In genomic region chr14:101128478-101129450, GRCh38 we compare ENCODE assay signal across 2 cellular contexts.
TF ChIP-seq lines count a peak whose summit lies in the region.

No MANE protein-coding gene starts in this region.

TF ChIP-seq in SK-N-SH, 30 proteins besides CTCF, POLR2A, EP300 and RAD21 (continued from another document):
- no peak for TF ChIP-seq ZBTB33 (IDR thresholded peaks at IDR 0.05; ENCODE audit: borderline replicate concordance, low read depth)
- TF ChIP-seq GATA2 (CRISPR knock-in tag; IDR thresholded peaks at IDR 0.05), result no peak
- TF ChIP-seq TAF1 (IDR thresholded peaks at IDR 0.05; ENCODE audit: borderline replicate concordance, low read depth, low read length), result no peak
- TF ChIP-seq FOXJ3 (CRISPR knock-in tag; IDR thresholded peaks at IDR 0.05), result no peak
- no peak for TF ChIP-seq EZH2phosphoT487 (IDR thresholded peaks at IDR 0.05; ENCODE audit: borderline replicate concordance, low read depth)
- TF ChIP-seq YY1 (IDR thresholded peaks at IDR 0.05; ENCODE audit: low read depth), result no peak
- no peak for TF ChIP-seq SMC3 (IDR thresholded peaks at IDR 0.05; ENCODE audit: low read depth, low read length)
- TF ChIP-seq CHD2 (IDR thresholded peaks at IDR 0.05; ENCODE audit: low read length, partially characterized antibody), result no peak
- no peak for TF ChIP-seq FOSL2 (IDR thresholded peaks at IDR 0.05; ENCODE audit: borderline replicate concordance, low read depth)
- TF ChIP-seq JUND (IDR thresholded peaks at IDR 0.05), result no peak
- TF ChIP-seq TCF12 (IDR thresholded peaks at IDR 0.05), result no peak
- no peak for TF ChIP-seq NRF1 (IDR thresholded peaks at IDR 0.05; ENCODE audit: low read depth, low read length)
- TF ChIP-seq USF1 (IDR thresholded peaks at IDR 0.05; ENCODE audit: borderline replicate concordance, low read depth), result no peak
- no peak for TF ChIP-seq MEF2A (IDR thresholded peaks at IDR 0.05; ENCODE audit: borderline replicate concordance, low read depth)
- TF ChIP-seq PBX3 (IDR thresholded peaks at IDR 0.05), result no peak
- no peak for TF ChIP-seq RXRA (IDR thresholded peaks at IDR 0.05; ENCODE audit: borderline replicate concordance, low read depth)
- no peak for TF ChIP-seq REST (IDR thresholded peaks at IDR 0.05; ENCODE audit: low read depth, low read length)
TF ChIP-seq in SK-N-SH: peak in this region for 0.

TF ChIP-seq in SK-N-SH treated with all-trans-retinoic acid at 6 μM for 48 hours, 23 proteins besides CTCF, POLR2A, EP300 and RAD21:
- TF ChIP-seq CREB5 (CRISPR knock-in tag; IDR thresholded peaks at IDR 0.05; ENCODE audit: low read depth) (no peak), ARNTL (CRISPR knock-in tag; IDR thresholded peaks at IDR 0.05; ENCODE audit: borderline replicate concordance, low read depth) (no peak), GLIS3 (CRISPR knock-in tag; IDR thresholded peaks at IDR 0.05) (no peak), RARB (CRISPR knock-in tag; IDR thresholded peaks at IDR 0.05) (no peak), ZNF70 (CRISPR knock-in tag; IDR thresholded peaks at IDR 0.05) (no peak), ZFP3 (CRISPR knock-in tag; IDR thresholded peaks at IDR 0.05) (no peak), ZC3H10 (CRISPR knock-in tag; IDR thresholded peaks at IDR 0.05) (no peak), SNAI2 (CRISPR knock-in tag; IDR thresholded peaks at IDR 0.05) (no peak), ZNF565 (CRISPR knock-in tag; conservative IDR thresholded peaks at IDR 0.05; ENCODE audit: low read depth) (no peak), TCF4 (CRISPR knock-in tag; IDR thresholded peaks at IDR 0.05; ENCODE audit: borderline replicate concordance) (no peak), PATZ1 (CRISPR knock-in tag; IDR thresholded peaks at IDR 0.05; ENCODE audit: borderline replicate concordance) (no peak), ZFP30 (CRISPR knock-in tag; IDR thresholded peaks at IDR 0.05) (no peak), BACH2 (CRISPR knock-in tag; IDR thresholded peaks at IDR 0.05; ENCODE audit: borderline replicate concordance) (no peak), ESRRG (CRISPR knock-in tag; IDR thresholded peaks at IDR 0.05) (no peak), ZNF8 (CRISPR knock-in tag; IDR thresholded peaks at IDR 0.05) (no peak), TSHZ2 (CRISPR knock-in tag; IDR thresholded peaks at IDR 0.05) (no peak), TOX (CRISPR knock-in tag; IDR thresholded peaks at IDR 0.05; ENCODE audit: borderline replicate concordance) (no peak), CSDC2 (CRISPR knock-in tag; IDR thresholded peaks at IDR 0.05) (no peak)
